Comparison of ENCODE assay signal across 8 cellular contexts in genomic region chr19:48644839-48645651, GRCh38. TPM values are rescaled to one million over a fixed set of nuclear protein-coding genes. Genes with fewer than 3 reads are reported as not detected.
DNase-seq lines count a peak whose midpoint lies in the region; ATAC-seq, FAIRE-seq and TF ChIP-seq lines count a peak whose summit lies in the region.

No MANE protein-coding gene starts in this region.

- peaks cover 11 to 13% of the 10 kb centered on the region in 2 donors for H3K4me1 ChIP-seq in adrenal gland (replicated peaks in 1 of 2)
- peaks cover 0 to 6% of the 10 kb centered on the region in 2 donors for H3K4me1 ChIP-seq in uterus

- H3K27ac Mint-ChIP-seq in T-cell (peak overlapping the region; percentile 91 to 92), progenitor cell of endocrine pancreas (no peak overlapping the region)

- POLR2A ChIA-PET in T-cell (lab: Charles Lee) = interaction anchor here in 1 of 2 donors (0.5 kb wide), 2 partner anchors 198 to 349 kb away, joined by 3 to 5 read pairs; partner anchors contain the start of gene RUVBL2

- peak; percentile 62 for DNase-seq in GM12892 (ENCODE audit: insufficient read length)
- DNase-seq in NCI-H1105 (lab: John Stamatoyannopoulos, UW) = peak; percentile 58
- peak; percentile 54 to 83 (median 70) for DNase-seq in T-cell
- peak; percentile 73 to 93 (median 85) for DNase-seq in adrenal gland
- DNase-seq in left ventricle myocardium superior = peak; percentile 77
- no peak for DNase-seq in progenitor cell of endocrine pancreas (ENCODE audit: low spot score, unreplicated experiment)
- peak; percentile 79 to 89 for DNase-seq in uterus

- TF ChIP-seq POLR2A in GM12892 (IDR thresholded peaks at IDR 0.05; ENCODE audit: low read depth, low read length) (no peak), adrenal gland (IDR thresholded peaks at IDR 0.05) (no peak), uterus (IDR thresholded peaks at IDR 0.05) (peak; percentile 37 to 65)

- intact Hi-C loops in adrenal gland (cut with DNase I) (loop anchor here in 1 of 2 donors (10.0 kb wide), 1 partner anchor 200 kb away; no protein-coding TSS in a partner anchor), left ventricle myocardium superior (cut with micrococcal nuclease) (no loop called here), uterus (cut with DNase I; ENCODE audit: low total_unique reads) (loop anchor here (10.0 kb wide), 1 partner anchor 310 kb away; the partner anchor contains the start of gene BAX)

- H3K27me3 ChIP-seq in adrenal gland (no peaks in the 10 kb centered on the region), uterus (no peaks in the 10 kb centered on the region)

- no peaks in the 10 kb centered on the region for H3K36me3 Mint-ChIP-seq in T-cell
- no peaks in the 10 kb centered on the region for H3K36me3 Mint-ChIP-seq in progenitor cell of endocrine pancreas (ENCODE audit: insufficient read depth)

- no peak for TF ChIP-seq CTCF in adrenal gland (IDR thresholded peaks at IDR 0.05)
- no peak for TF ChIP-seq CTCF in progenitor cell of endocrine pancreas (IDR thresholded peaks at IDR 0.05; ENCODE audit: unreplicated experiment)
- peak in 1 of 4 experiments; percentile 5 for TF ChIP-seq CTCF in uterus (IDR thresholded peaks at IDR 0.05)

- H3K4me1 Mint-ChIP-seq in T-cell (peaks cover 40 to 52% (median 47%) of the 10 kb centered on the region in 3 donors), progenitor cell of endocrine pancreas (ENCODE audit: low read depth) (peaks cover 7% of the 10 kb centered on the region)

- H3K36me3 ChIP-seq in adrenal gland (replicated peaks in 1 of 2) (no peaks in the 10 kb centered on the region), uterus (no peaks in the 10 kb centered on the region)

- peak; percentile 38 for FAIRE-seq in GM12892 (lab: Jason Lieb, UNC)

- CTCF ChIA-PET in T-cell (lab: Charles Lee) = interaction anchor here in 1 of 2 donors (0.7 to 1.9 kb wide), 4 partner anchors 30 to 813 kb away, joined by 3 to 8 read pairs (median 5); no protein-coding TSS in a partner anchor

- peak overlapping the region in 1 of 4 donors; percentile 60 for H3K4me3 ChIP-seq in adrenal gland
- H3K4me3 ChIP-seq in uterus = peak overlapping the region; percentile 51 to 77

- H3K4me3 Mint-ChIP-seq in T-cell (peak overlapping the region; percentile 80 to 99 (median 90)), progenitor cell of endocrine pancreas (ENCODE audit: low read depth) (peak overlapping the region; percentile 71)

- H3K27me3 Mint-ChIP-seq in T-cell (no peaks in the 10 kb centered on the region), progenitor cell of endocrine pancreas (peaks cover 16% of the 10 kb centered on the region)

- H3K9me3 ChIP-seq in adrenal gland (replicated peaks in 1 of 3) (no peaks in the 10 kb centered on the region), uterus (no peaks in the 10 kb centered on the region)

- H3K9me3 Mint-ChIP-seq in T-cell (no peaks in the 10 kb centered on the region), progenitor cell of endocrine pancreas (ENCODE audit: low read depth) (no peaks in the 10 kb centered on the region)

- ATAC-seq in T-cell (replicated peaks in 1 of 4) (peak; percentile 61 to 65 (median 64)), left ventricle myocardium superior (peak; percentile 73), GM18870 (IDR thresholded peaks at IDR 0.05; ENCODE audit: unreplicated experiment) (no peak)

- 2 to 4% (median 3%) methylated on average over 16 to 26 of the region's 26 CpGs for WGBS in adrenal gland, 4 donors

- H3K27ac ChIP-seq in adrenal gland (peak overlapping the region; percentile 75 to 93 (median 83)), uterus (peak overlapping the region; percentile 97 to 99)

RNA-seq across cellular contexts. Expression of gene CA11, which starts 0.9 kb away (rescaled TPM):
- 3.7 TPM for polyA plus RNA-seq in GM12892 (2012; ENCODE audit: missing spikeins)
- total RNA-seq in T-cell (10 to 100 TPM in 4 of 5 donors, 1 to 10 TPM in 1; 8.0 to 18.5 (median 11.0) TPM), adrenal gland (10 to 100 TPM in 7 of 8 donors, 1 to 10 TPM in 1; 6.0 to 44.2 (median 23.7) TPM), left ventricle myocardium superior (6.3 TPM), progenitor cell of endocrine pancreas (8.9 and 9.6 TPM in 2 replicates), uterus (10 to 100 TPM in 2 of 4 donors, under 1 TPM in 2; 0.51 to 55.1 (median 8.1) TPM)
- 100 to 1,000 TPM in 1 of 3 donors, 10 to 100 TPM in 2; 17.7 to 125 (median 50.4) TPM for polyA plus RNA-seq in adrenal gland

RNA-seq across cellular contexts. Expression of gene DBP, which starts 7.9 kb away (rescaled TPM):
- polyA plus RNA-seq in GM12892 (2012; ENCODE audit: missing spikeins) = 8.0 TPM
- total RNA-seq in T-cell (10 to 100 TPM; 24.5 to 57.2 (median 56.0) TPM), adrenal gland (10 to 100 TPM; 30.1 to 78.3 (median 56.8) TPM), left ventricle myocardium superior (22.8 TPM), progenitor cell of endocrine pancreas (5.1 and 5.3 TPM in 2 replicates), uterus (10 to 100 TPM in 2 of 4 donors, 1 to 10 TPM in 1, not detected in 1; 3.1 to 29.8 (median 11.3) TPM)
- 10 to 100 TPM; 11.5 to 80.6 (median 57.9) TPM for polyA plus RNA-seq in adrenal gland

RNA-seq across cellular contexts. Expression of gene SPHK2, which starts 25.7 kb away (rescaled TPM):
- polyA plus RNA-seq in GM12892 (2012; ENCODE audit: missing spikeins) = 7.0 TPM
- total RNA-seq in T-cell (10 to 100 TPM; 18.0 to 37.0 (median 31.8) TPM), adrenal gland (10 to 100 TPM; 11.7 to 27.9 (median 18.5) TPM), left ventricle myocardium superior (7.2 TPM), progenitor cell of endocrine pancreas (137 and 138 TPM in 2 replicates), uterus (10 to 100 TPM; 10.0 to 27.2 (median 21.7) TPM)
- polyA plus RNA-seq in adrenal gland = 10 to 100 TPM in 2 of 3 donors, 1 to 10 TPM in 1; 4.3 to 29.9 (median 12.6) TPM

RNA-seq across cellular contexts. Expression of gene RPL18, which starts 26.1 kb away (rescaled TPM):
- polyA plus RNA-seq in GM12892 (2012; ENCODE audit: missing spikeins) = 2,410 TPM
- 1,000 to 10,000 TPM; 2,370 to 2,784 (median 2,662) TPM for total RNA-seq in T-cell
- total RNA-seq in adrenal gland = 1,000 to 10,000 TPM; 1,183 to 3,315 (median 1,866) TPM
- polyA plus RNA-seq in adrenal gland = 1,000 to 10,000 TPM in 2 of 3 donors, 100 to 1,000 TPM in 1; 575 to 5,137 (median 3,671) TPM
- total RNA-seq in left ventricle myocardium superior = 554 TPM
- 1,379 and 1,392 TPM in 2 replicates for total RNA-seq in progenitor cell of endocrine pancreas
- total RNA-seq in uterus = 1,000 to 10,000 TPM; 1,515 to 5,795 (median 3,195) TPM

RNA-seq across cellular contexts. Expression of gene NTN5, which starts 27.8 kb away (rescaled TPM):
- polyA plus RNA-seq in GM12892 (2012; ENCODE audit: missing spikeins) = not detected
- total RNA-seq in T-cell = 1 to 10 TPM; 2.2 to 4.2 (median 3.5) TPM
- 1 to 10 TPM in 1 of 8 donors, under 1 TPM in 4, not detected in 3; 0.36 to 2.4 (median 0.42) TPM for total RNA-seq in adrenal gland
- polyA plus RNA-seq in adrenal gland = 1 to 10 TPM in 2 of 3 donors, under 1 TPM in 1; 0.11 to 2.4 (median 1.1) TPM
- not detected for total RNA-seq in left ventricle myocardium superior
- total RNA-seq in progenitor cell of endocrine pancreas = 0.91 and 1.0 TPM in 2 replicates
- 1 to 10 TPM in 2 of 4 donors, not detected in 2; 1.1 to 4.1 TPM for total RNA-seq in uterus

Comparison
In these comparisons a context has a peak if more than half of its experiments do, and no peak if none do; other contexts are left out.
1. POLR2A ChIP-seq: peak in uterus (2 of 2); none in GM12892 (single experiment) and adrenal gland (0 of 2).